16 cellular contexts compared by ENCODE assay signal in the genomic region with DNA sequence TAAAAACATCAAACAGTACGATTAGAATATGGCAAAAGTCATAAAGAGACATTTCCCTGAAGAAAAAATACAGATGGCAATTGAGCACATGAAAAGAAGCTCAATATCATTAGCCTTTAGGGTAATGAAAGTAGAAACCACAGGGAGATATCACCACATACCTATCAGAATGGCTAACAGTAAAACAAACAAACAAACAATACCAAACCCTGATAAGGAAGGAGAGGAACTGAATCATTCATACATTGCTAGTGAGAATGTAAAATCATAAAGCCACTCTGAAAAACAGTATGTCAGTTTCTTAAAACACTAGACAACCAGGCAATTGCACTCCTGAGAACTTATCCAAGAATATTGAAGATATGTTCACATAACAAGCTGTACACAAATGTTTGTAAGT.
A peak's percentile ranks its signal among the peaks of the same experiment; 100 is the strongest.
DNase-seq lines count a peak whose midpoint lies in the region; TF ChIP-seq lines count a peak whose summit lies in the region.
"Had no signal": no experiment of that assay in that cellular context is flagged by ENCODE, and none has a peak within 500 bp of the region (broad histone marks: within the 10 kb centered on the region; RNA-seq: fewer than 3 reads in every experiment).

No MANE protein-coding gene starts in this region.

- H3K9me2 ChIP-seq in hepatocyte (replicated peaks; ENCODE audit: insufficient read depth): no peaks in the 10 kb centered on the region

- DNase-seq in Calu3 (no peak), NCI-H226 (peak; percentile 71), astrocyte of the spinal cord (ENCODE audit: low read depth, low spot score) (peak; percentile 18), glomerular endothelial cell (ENCODE audit: extremely low read depth, low read depth, low spot score) (peak; percentile 20), NCI-H748 treated with DMSO at 0.1 percent for 48 hours (lab: John Stamatoyannopoulos, UW) (no peak), GM19238 (ENCODE audit: insufficient read length, low spot score) (no peak), hepatocyte (ENCODE audit: low spot score) (no peak)
- DNase-seq in NK-92 treated with Interleukin-12 subunit alpha and Interleukin-12 subunit beta, amount 100 ng/mL, for 24 hours (lab: John Stamatoyannopoulos, UW): no peak
- DNase-seq: DMS 273 treated with DMSO at 0.1 percent for 48 hours, GF-D8, KG1, NCI-H1092 treated with DMSO at 0.1 percent for 48 hours, NCI-H1694 treated with DMSO at 0.1 percent for 48 hours, NCI-H345, NCI-H526 treated with DMSO at 0.1 percent for 48 hours had no signal

- no peaks in the 10 kb centered on the region for H3K9me3 Mint-ChIP-seq in Calu3 (ENCODE audit: low read depth, unreplicated experiment)

- BruUV-seq in Calu3 (replicated peaks; lab: Mats Ljungman, UMichigan): no TSS peak

- no peaks in the 10 kb centered on the region for H3K27me3 ChIP-seq in hepatocyte
- H3K27me3 ChIP-seq: BLaER1 treated with 17β-estradiol and CSF1 and Interleukin-3, amounts not matched to agents 10 nM and 100 nM had no signal

- H3K4me3 ChIP-seq in astrocyte of the spinal cord (ENCODE audit: low read depth, low read length) (no peak overlapping the region), hepatocyte (no peak overlapping the region)
- H3K4me3 ChIP-seq: BLaER1 treated with 17β-estradiol and CSF1 and Interleukin-3, amounts not matched to agents 10 nM and 100 nM had no signal

- no peak overlapping the region for H3K27ac ChIP-seq in hepatocyte
- H3K27ac ChIP-seq: BLaER1 treated with 17β-estradiol and CSF1 and Interleukin-3, amounts not matched to agents 10 nM and 100 nM had no signal

- H4K20me1 ChIP-seq in hepatocyte (ENCODE audit: insufficient read depth, poor library complexity, severe bottlenecking): no peaks in the 10 kb centered on the region
- H4K20me1 ChIP-seq: BLaER1 treated with 17β-estradiol and CSF1 and Interleukin-3, amounts not matched to agents 10 nM and 100 nM had no signal

- no peaks in the 10 kb centered on the region for H3K36me3 ChIP-seq in hepatocyte (replicated peaks; ENCODE audit: insufficient read depth, low read depth)
- H3K36me3 ChIP-seq: BLaER1 treated with 17β-estradiol and CSF1 and Interleukin-3, amounts not matched to agents 10 nM and 100 nM had no signal

- WGBS in hepatocyte (ENCODE audit: low lambda C conversion rate, missing lambda C conversion rate): 52% methylated on average over 1 of the region's 1 CpG

- TF ChIP-seq CTCF in Calu3 (IDR thresholded peaks at IDR 0.05; ENCODE audit: unreplicated experiment) (no peak), astrocyte of the spinal cord (IDR thresholded peaks at IDR 0.05; ENCODE audit: low read depth, low read length) (no peak), hepatocyte (IDR thresholded peaks at IDR 0.05; ENCODE audit: poor library complexity) (no peak)

- H3K36me3 Mint-ChIP-seq in Calu3 (ENCODE audit: insufficient read depth, unreplicated experiment): no peaks in the 10 kb centered on the region

- no peak overlapping the region for H3K4me2 ChIP-seq in hepatocyte
- H3K4me2 ChIP-seq: BLaER1 treated with 17β-estradiol and CSF1 and Interleukin-3, amounts not matched to agents 10 nM and 100 nM had no signal

- no peaks in the 10 kb centered on the region for H3K4me1 ChIP-seq in hepatocyte (ENCODE audit: insufficient read depth)
- H3K4me1 ChIP-seq: BLaER1 treated with 17β-estradiol and CSF1 and Interleukin-3, amounts not matched to agents 10 nM and 100 nM had no signal

- peaks cover 15% of the 10 kb centered on the region for H3K4me1 Mint-ChIP-seq in Calu3 (ENCODE audit: low read depth, unreplicated experiment)

- H3K27ac Mint-ChIP-seq in Calu3 (ENCODE audit: unreplicated experiment): peak overlapping the region; percentile 17

- no peaks in the 10 kb centered on the region for H3K79me2 ChIP-seq in hepatocyte

- intact Hi-C loops in Calu3 (cut with micrococcal nuclease; ENCODE audit: unreplicated experiment): no loop called here

- H2AFZ ChIP-seq in hepatocyte: no peak overlapping the region

- in situ Hi-C loops in astrocyte of the spinal cord (cut with HindIII; ENCODE audit: low sequenced_read_pairs): no loop called here

- CTCF ChIA-PET in Calu3 (lab: Charles Lee): interaction anchor here (0.6 kb wide), 1 partner anchor 808 kb away, joined by 3 read pairs; no protein-coding TSS in a partner anchor

- no peaks in the 10 kb centered on the region for H3K9me3 ChIP-seq in hepatocyte (ENCODE audit: low read depth)
- H3K9me3 ChIP-seq: BLaER1 treated with 17β-estradiol and CSF1 and Interleukin-3, amounts not matched to agents 10 nM and 100 nM had no signal

- no peak overlapping the region for H3K4me3 Mint-ChIP-seq in Calu3 (ENCODE audit: low read depth, unreplicated experiment)

- no peaks in the 10 kb centered on the region for H3K27me3 Mint-ChIP-seq in Calu3 (ENCODE audit: unreplicated experiment)

Comparison
In these comparisons a context has a peak if more than half of its experiments do, and no peak if none do; other contexts are left out.
1. DNase-seq: peak in NCI-H226 (single experiment), astrocyte of the spinal cord (single experiment) and glomerular endothelial cell (single experiment); none in Calu3 (single experiment), NCI-H748 treated with DMSO at 0.1 percent for 48 hours (single experiment), GM19238 (single experiment), NK-92 treated with Interleukin-12 subunit alpha and Interleukin-12 subunit beta, amount 100 ng/mL, for 24 hours (single experiment) and hepatocyte (single experiment).